Comparison of ENCODE assay signal across 26 cellular contexts in the genomic region with DNA sequence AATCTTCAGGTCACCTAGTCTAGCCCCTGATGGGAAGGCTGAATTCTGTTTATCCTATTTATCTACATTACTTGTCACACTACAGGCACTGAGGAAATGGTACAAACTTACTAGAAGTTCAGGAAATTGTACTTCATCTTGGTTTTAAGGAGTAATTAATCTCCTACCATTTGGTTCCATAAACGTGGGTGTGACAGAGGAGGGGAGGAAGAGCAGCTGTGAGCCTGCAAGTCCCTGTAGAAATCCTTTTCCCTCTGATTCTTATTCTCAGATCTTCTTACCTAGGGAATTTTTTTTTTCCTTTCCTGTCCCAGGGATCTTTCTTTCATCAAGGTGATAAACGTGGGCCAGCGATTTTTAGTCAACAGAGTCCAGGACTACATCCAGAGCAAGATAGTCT. TPM values are rescaled to one million over a fixed set of nuclear protein-coding genes. Genes with fewer than 3 reads are reported as not detected.
DNase-seq lines count a peak whose midpoint lies in the region; ATAC-seq and TF ChIP-seq lines count a peak whose summit lies in the region.
"Had no signal": no experiment of that assay in that cellular context is flagged by ENCODE, and none has a peak within 500 bp of the region (broad histone marks: within the 10 kb centered on the region; RNA-seq: fewer than 3 reads in every experiment).

No MANE protein-coding gene starts in this region.

- H3K27ac ChIP-seq in heart right ventricle (peak overlapping the region in 6 of 10 donors; percentile 4 to 82 (median 32)), neutrophil (peak overlapping the region; percentile 87)
- H3K27ac ChIP-seq: SJSA1 had no signal

- TF ChIP-seq CTCF in heart right ventricle (IDR thresholded peaks at IDR 0.05) (no peak), neutrophil (IDR thresholded peaks at IDR 0.05) (no peak)

- no peak for ATAC-seq in heart right ventricle
- no peak for ATAC-seq in left ventricle myocardium superior
- peak; percentile 69 for ATAC-seq in left colon
- ATAC-seq in HG02798 (IDR thresholded peaks at IDR 0.05; ENCODE audit: poor library complexity, unreplicated experiment), result no peak
- no peak for ATAC-seq in GM21786 (IDR thresholded peaks at IDR 0.05; ENCODE audit: unreplicated experiment)
- ATAC-seq: CD8-positive, alpha-beta T cell; GM12878; HCT116; Right ventricle myocardium inferior had no signal

- intact Hi-C loops in heart right ventricle (cut with DNase I), result no loop called here
- intact Hi-C loops in left ventricle myocardium superior (cut with micrococcal nuclease), result no loop called here
- intact Hi-C loops in left colon (cut with DNase I, micrococcal nuclease), result no loop called here

- H3K4me3 ChIP-seq in heart right ventricle, result peak overlapping the region in 3 of 10 donors; percentile 26 to 39 (median 30)
- no peak overlapping the region for H3K4me3 ChIP-seq in neutrophil (ENCODE audit: low read depth in 1 of 2, low read length in 1 of 2)
- H3K4me3 ChIP-seq: GM12878, SJSA1 had no signal

- H3K36me3 ChIP-seq in heart right ventricle (peaks cover 0 to 99% (median 30%) of the 10 kb centered on the region in 9 donors), neutrophil (peaks cover 62% of the 10 kb centered on the region)

- WGBS in heart right ventricle, 2 donors, result 55 to 61% methylated on average over 3 of the region's 3 CpGs

- no peak for DNase-seq in heart right ventricle
- no peak for DNase-seq in left ventricle myocardium superior
- DNase-seq in left colon, result no peak
- DNase-seq in stimulated activated CD4-positive, alpha-beta T cell treated with anti-CD3 and anti-CD28 coated beads, Interleukin-2, amount 100 ng/mL, for 48 hours, result no peak
- DNase-seq: 8988T; AML-193; C1 segment of cervical spinal cord; CD8-positive, alpha-beta T cell; DND-41; GOT3; Kasumi-1; NCI-H1417; NCI-H1694 treated with DMSO at 0.1 percent for 48 hours; NCI-H2081 treated with DMSO at 0.1 percent for 48 hours; NCI-H2171 treated with DMSO at 0.1 percent for 48 hours; NCI-H446; NCI-H526; OCI-M1 had no signal

- H3K9me3 ChIP-seq in heart right ventricle (no peaks in the 10 kb centered on the region), neutrophil (no peaks in the 10 kb centered on the region)
- H3K9me3 ChIP-seq: SJSA1 had no signal

- peaks cover 2 to 82% (median 21%) of the 10 kb centered on the region in 9 donors for H3K4me1 ChIP-seq in heart right ventricle
- H3K4me1 ChIP-seq in neutrophil (ENCODE audit: control insufficient read depth in 1 of 2, insufficient read depth in 1 of 2, low read depth in 1 of 2, low read length in 1 of 2), result peaks cover 46 to 50% of the 10 kb centered on the region in 2 experiments
- H3K4me1 ChIP-seq: SJSA1 had no signal

- H3K27me3 ChIP-seq in heart right ventricle (no peaks in the 10 kb centered on the region), neutrophil (no peaks in the 10 kb centered on the region)
- H3K27me3 ChIP-seq: SJSA1 had no signal

RNA-seq across cellular contexts. Expression of a gene that starts 14.1 kb away (rescaled TPM):
- total RNA-seq in heart right ventricle (100 to 1,000 TPM in 5 of 10 donors, 10 to 100 TPM in 5; 45.3 to 161 (median 89.5) TPM), left ventricle myocardium superior (99.0 TPM), left colon (100 to 1,000 TPM; 104 to 117 TPM)
- 10 to 100 TPM in 1 of 2 donors, 1 to 10 TPM in 1; 5.2 to 41.4 TPM for polyA plus RNA-seq in heart right ventricle

RNA-seq across cellular contexts. Expression of a gene that starts 16.2 kb away (rescaled TPM):
- 1 to 10 TPM; 4.1 to 9.1 (median 5.9) TPM for total RNA-seq in heart right ventricle
- polyA plus RNA-seq in heart right ventricle, result 1 to 10 TPM; 2.6 to 3.7 TPM
- total RNA-seq in left ventricle myocardium superior, result 4.9 TPM
- 1 to 10 TPM; 6.6 to 7.2 TPM for total RNA-seq in left colon

RNA-seq across cellular contexts. Expression of a gene that starts 21.5 kb away (rescaled TPM):
- total RNA-seq in heart right ventricle (1 to 10 TPM in 1 of 10 donors, under 1 TPM in 2, not detected in 7; 0.49 to 1.7 (median 0.57) TPM), left ventricle myocardium superior (not detected), left colon (10 to 100 TPM in 1 of 2 donors, 1 to 10 TPM in 1; 5.0 to 20.8 TPM)
- under 1 TPM in 1 of 2 donors, not detected in 1; 0.06 TPM for polyA plus RNA-seq in heart right ventricle
- total RNA-seq: MCF 10A, Right ventricle myocardium inferior had no signal

RNA-seq across cellular contexts. Expression of a gene that starts 34.6 kb away (rescaled TPM):
- total RNA-seq in heart right ventricle (1 to 10 TPM in 1 of 10 donors, under 1 TPM in 9; 0.36 to 1.5 (median 0.65) TPM), left ventricle myocardium superior (2.0 TPM), left colon (10 to 100 TPM; 17.2 to 31.6 TPM)
- under 1 TPM; 0.07 to 0.16 TPM for polyA plus RNA-seq in heart right ventricle

RNA-seq across cellular contexts. Expression of a gene that starts 36.8 kb away (rescaled TPM):
- total RNA-seq in heart right ventricle (not detected), left ventricle myocardium superior (not detected), left colon (1 to 10 TPM; 3.4 to 4.5 TPM)
- not detected for polyA plus RNA-seq in heart right ventricle
- total RNA-seq: CD8-positive, alpha-beta T cell; MCF 10A; Right ventricle myocardium inferior; SJSA1 had no signal
- polyA plus RNA-seq: GM12878 had no signal
